ENCODE assay signal across 1 cellular context in genomic region chr20:44464514-44464913, GRCh38.
TF ChIP-seq lines count a peak whose summit lies in the region.

No MANE protein-coding gene starts in this region.

TF ChIP-seq in HepG2, 621 proteins besides CTCF, POLR2A, EP300 and RAD21:
- peak; percentile 21; the same call in 1 of the 2 replicates for TF ChIP-seq CEBPB (IDR thresholded peaks at IDR 0.05; ENCODE audit: borderline replicate concordance, low read depth, low read length)
- TF ChIP-seq ZNF577 (CRISPR knock-in tag; IDR thresholded peaks at IDR 0.05; ENCODE audit: borderline replicate concordance, low read depth): no peak
- TF ChIP-seq, protein P1, sequence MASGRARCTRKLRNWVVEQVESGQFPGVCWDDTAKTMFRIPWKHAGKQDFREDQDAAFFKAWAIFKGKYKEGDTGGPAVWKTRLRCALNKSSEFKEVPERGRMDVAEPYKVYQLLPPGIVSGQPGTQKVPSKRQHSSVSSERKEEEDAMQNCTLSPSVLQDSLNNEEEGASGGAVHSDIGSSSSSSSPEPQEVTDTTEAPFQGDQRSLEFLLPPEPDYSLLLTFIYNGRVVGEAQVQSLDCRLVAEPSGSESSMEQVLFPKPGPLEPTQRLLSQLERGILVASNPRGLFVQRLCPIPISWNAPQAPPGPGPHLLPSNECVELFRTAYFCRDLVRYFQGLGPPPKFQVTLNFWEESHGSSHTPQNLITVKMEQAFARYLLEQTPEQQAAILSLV (CRISPR knock-in tag; IDR thresholded peaks at IDR 0.05; ENCODE audit: borderline replicate concordance): no peak
- TF ChIP-seq ZNF34 (CRISPR knock-in tag; IDR thresholded peaks at IDR 0.05; ENCODE audit: borderline replicate concordance): no peak
- no peak for TF ChIP-seq HMGXB4 (CRISPR knock-in tag; IDR thresholded peaks at IDR 0.05; ENCODE audit: borderline replicate concordance in 1 of 2, low read depth in 1 of 2)
- no peak for TF ChIP-seq BHLHE40 (IDR thresholded peaks at IDR 0.05; ENCODE audit: low read length)
- no peak for TF ChIP-seq MZF1 (CRISPR knock-in tag; IDR thresholded peaks at IDR 0.05; ENCODE audit: borderline replicate concordance)
- peak; percentile 73 for TF ChIP-seq ZKSCAN1 (IDR thresholded peaks at IDR 0.05; ENCODE audit: low read length)
- no peak for TF ChIP-seq ZNF33A (CRISPR knock-in tag; IDR thresholded peaks at IDR 0.05; ENCODE audit: borderline replicate concordance)
- TF ChIP-seq, protein P2, sequence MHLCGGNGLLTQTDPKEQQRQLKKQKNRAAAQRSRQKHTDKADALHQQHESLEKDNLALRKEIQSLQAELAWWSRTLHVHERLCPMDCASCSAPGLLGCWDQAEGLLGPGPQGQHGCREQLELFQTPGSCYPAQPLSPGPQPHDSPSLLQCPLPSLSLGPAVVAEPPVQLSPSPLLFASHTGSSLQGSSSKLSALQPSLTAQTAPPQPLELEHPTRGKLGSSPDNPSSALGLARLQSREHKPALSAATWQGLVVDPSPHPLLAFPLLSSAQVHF (CRISPR knock-in tag; IDR thresholded peaks at IDR 0.05): no peak
- no peak for TF ChIP-seq ZNF704 (CRISPR knock-in tag; IDR thresholded peaks at IDR 0.05; ENCODE audit: borderline replicate concordance)
- no peak for TF ChIP-seq SOX13 (IDR thresholded peaks at IDR 0.05)
- TF ChIP-seq SOX13 (CRISPR knock-in tag; conservative IDR thresholded peaks at IDR 0.05 in 1 of 2, IDR thresholded peaks at IDR 0.05 in 1 of 2): no peak
- TF ChIP-seq ZNF776 (CRISPR knock-in tag; IDR thresholded peaks at IDR 0.05): no peak
- no peak for TF ChIP-seq KLF9 (CRISPR knock-in tag; IDR thresholded peaks at IDR 0.05; ENCODE audit: low read depth)
- no peak for TF ChIP-seq ZNF143 (CRISPR knock-in tag; IDR thresholded peaks at IDR 0.05)
- 0 out of 2 replicates have a peak, but pooled peaks have one; percentile 2 for TF ChIP-seq GATAD2A (CRISPR knock-in tag; IDR thresholded peaks at IDR 0.05)
- no peak for TF ChIP-seq KLF12 (CRISPR knock-in tag; IDR thresholded peaks at IDR 0.05; ENCODE audit: borderline replicate concordance)
- 0 out of 2 replicates have a peak, but pooled peaks have one; percentile 22 for TF ChIP-seq KDM1A (CRISPR knock-in tag; IDR thresholded peaks at IDR 0.05)
- TF ChIP-seq ZNF644 (CRISPR knock-in tag; IDR thresholded peaks at IDR 0.05; ENCODE audit: low read depth): no peak
- no peak for TF ChIP-seq GTF2F1 (IDR thresholded peaks at IDR 0.05; ENCODE audit: low read length)
